ENCODE assay signal across 22 cellular contexts in genomic region chr4:159305129-159305528, GRCh38.
DNase-seq lines count a peak whose midpoint lies in the region; ATAC-seq, FAIRE-seq and TF ChIP-seq lines count a peak whose summit lies in the region.
"Had no signal": no experiment of that assay in that cellular context is flagged by ENCODE, and none has a peak within 500 bp of the region (broad histone marks: within the 10 kb centered on the region; RNA-seq: fewer than 3 reads in every experiment).

No MANE protein-coding gene starts in this region.

- no peak overlapping the region for H3K4me3 ChIP-seq in K562

- no peak for ATAC-seq in K562
- ATAC-seq in HG03571 (IDR thresholded peaks at IDR 0.05; ENCODE audit: unreplicated experiment), result no peak
- no peak for ATAC-seq in esophagus mucosa
- ATAC-seq: HCT116 had no signal

- 0 out of 3 replicates have a peak, but pooled peaks cover 3% of the 10 kb centered on the region for H3K36me3 ChIP-seq in K562 (ENCODE audit: control insufficient read depth, insufficient read depth, low read length)

- 56% methylated on average over 2 of the region's 2 CpGs for whole genome bisulfite sequencing in K562 (ENCODE audit: insufficient coverage, low coverage, missing lambda C conversion rate)

- H3K4me2 ChIP-seq in K562 (ENCODE audit: insufficient read depth, low read length), result no peak overlapping the region

- H3K4me1 ChIP-seq in K562 (replicated peaks in 1 of 2; ENCODE audit: control insufficient read depth in 2 of 2, insufficient read depth in 2 of 2, low read length in 2 of 2), result no peaks in the 10 kb centered on the region
- H3K4me1 ChIP-seq: BE2C had no signal

- H3K27ac ChIP-seq in K562 (ENCODE audit: extremely low read depth, low read depth, low read length), result no peak overlapping the region

- intact Hi-C loops in K562 (cut with micrococcal nuclease), result no loop called here

- TF ChIP-seq POLR2A in K562 (conservative IDR thresholded peaks at IDR 0.05), result no peak

- POLR2A ChIA-PET in K562 (lab: Yijun Ruan, JAX), result no interaction called here

- DNase-seq in DMS 273 (lab: John Stamatoyannopoulos, UW; ENCODE audit: unreplicated experiment), result peak; percentile 62
- DNase-seq in NCI-H2171 (lab: John Stamatoyannopoulos, UW), result peak; percentile 4
- DNase-seq in K562 (ENCODE audit: extremely low read depth in 1 of 4, low spot score in 3 of 4), result no peak
- DNase-seq in OCI-M2 (lab: John Stamatoyannopoulos, UW; ENCODE audit: unreplicated experiment), result no peak
- DNase-seq in NCI-H2107 (lab: John Stamatoyannopoulos, UW), result no peak
- DNase-seq: 8988T; BE2C; C1 segment of cervical spinal cord; CD4-positive, CD25-positive, alpha-beta regulatory T cell; CD8-positive, alpha-beta memory T cell; COR-L47; DMS153; DMS79; GF-D8; GOT3; H7; HFFc6; IMR-90 had no signal

- FAIRE-seq in K562 (lab: Jason Lieb, UNC), result no peak
- FAIRE-seq: HTR-8/SVneo had no signal

- TF ChIP-seq CTCF in K562 (IDR thresholded peaks at IDR 0.05 in 2 of 3, conservative IDR thresholded peaks at IDR 0.05 in 1 of 3; ENCODE audit: insufficient read depth in 2 of 3, low read depth in 1 of 3, low read length in 3 of 3), result no peak

- H3K27me3 ChIP-seq in K562 (ENCODE audit: control insufficient read depth in 2 of 2, insufficient read depth in 2 of 2, low read length in 2 of 2), result no peaks in the 10 kb centered on the region
- H3K27me3 ChIP-seq: BE2C had no signal

- in situ Hi-C loops in K562 (cut with MboI), result no loop called here

- CTCF ChIA-PET in K562 (lab: Yijun Ruan, JAX; ENCODE audit: low intra/inter-chr PET ratio), result no interaction called here

- no peak overlapping the region for H2AFZ ChIP-seq in K562 (ENCODE audit: low read depth, low read length)

- no peaks in the 10 kb centered on the region for H3K9me1 ChIP-seq in K562 (ENCODE audit: control insufficient read depth, insufficient read depth, low read length)

- no peak overlapping the region for H3K9ac ChIP-seq in K562 (ENCODE audit: insufficient read depth in 1 of 2, low read depth in 2 of 2, low read length in 2 of 2)

- no peak for TF ChIP-seq EP300 in K562 (IDR thresholded peaks at IDR 0.05; ENCODE audit: low read length)

- BruUV-seq in K562 (replicated peaks; lab: Mats Ljungman, UMichigan), result no TSS peak

- no peaks in the 10 kb centered on the region for H4K20me1 ChIP-seq in K562 (replicated peaks; ENCODE audit: control insufficient read depth, insufficient read depth, low read length)

- H3K9me3 ChIP-seq in K562 (replicated peaks; ENCODE audit: control insufficient read depth, insufficient read depth, low read depth, low read length), result no peaks in the 10 kb centered on the region
- H3K9me3 ChIP-seq: BE2C had no signal

- no peaks in the 10 kb centered on the region for H3K79me2 ChIP-seq in K562 (ENCODE audit: control insufficient read depth, insufficient read depth, low read length)

- TF ChIP-seq RAD21 in K562 (CRISPR knock-in tag; conservative IDR thresholded peaks at IDR 0.05 in 1 of 2, IDR thresholded peaks at IDR 0.05 in 1 of 2), result no peak

TF ChIP-seq in K562, 482 proteins besides CTCF, POLR2A, EP300 and RAD21:
- TF ChIP-seq ZC3H8 (IDR thresholded peaks at IDR 0.05) (no peak), MEF2D (tag; conservative IDR thresholded peaks at IDR 0.05; ENCODE audit: low read depth) (peak; percentile 84)
TF ChIP-seq in K562: peak in this region for 1.

Comparison
In these comparisons a context has a peak if more than half of its experiments do, and no peak if none do; other contexts are left out.
1. DNase-seq: peak in DMS 273 (single experiment) and NCI-H2171 (single experiment); none in K562 (0 of 4), OCI-M2 (single experiment) and NCI-H2107 (single experiment).